In genomic region chr1:72986591-72987290, GRCh38 we compare ENCODE assay signal across 2 cellular contexts.
TF ChIP-seq lines count a peak whose summit lies in the region.

No MANE protein-coding gene starts in this region.

TF ChIP-seq in GM23338, 12 proteins besides CTCF, POLR2A, EP300 and RAD21:
- TF ChIP-seq CREB1 (CRISPR knock-in tag; IDR thresholded peaks at IDR 0.05; ENCODE audit: low read depth) (no peak), NANOG (IDR thresholded peaks at IDR 0.05; ENCODE audit: borderline replicate concordance) (peak; percentile 81; the same call in 1 of the 2 replicates)

TF ChIP-seq in H1, 55 proteins besides CTCF, POLR2A, EP300 and RAD21:
- TF ChIP-seq ZNF274 (IDR thresholded peaks at IDR 0.05; ENCODE audit: borderline replicate concordance, extremely low read depth, low read length) (no peak), SUZ12 (IDR thresholded peaks at IDR 0.05; ENCODE audit: low read length) (no peak), PHF8 (conservative IDR thresholded peaks at IDR 0.05; ENCODE audit: low read depth, low read length) (no peak), KDM5A (IDR thresholded peaks at IDR 0.05; ENCODE audit: low read length) (no peak), EGR1 (IDR thresholded peaks at IDR 0.05; ENCODE audit: borderline replicate concordance, low read depth, low read length) (no peak), SIRT6 (IDR thresholded peaks at IDR 0.05; ENCODE audit: low read length) (no peak), GTF2F1 (IDR thresholded peaks at IDR 0.05; ENCODE audit: borderline replicate concordance, low read depth, low read length) (no peak), CBX8 (IDR thresholded peaks at IDR 0.05; ENCODE audit: borderline replicate concordance, low read depth, low read length) (no peak)
